In the genomic region with DNA sequence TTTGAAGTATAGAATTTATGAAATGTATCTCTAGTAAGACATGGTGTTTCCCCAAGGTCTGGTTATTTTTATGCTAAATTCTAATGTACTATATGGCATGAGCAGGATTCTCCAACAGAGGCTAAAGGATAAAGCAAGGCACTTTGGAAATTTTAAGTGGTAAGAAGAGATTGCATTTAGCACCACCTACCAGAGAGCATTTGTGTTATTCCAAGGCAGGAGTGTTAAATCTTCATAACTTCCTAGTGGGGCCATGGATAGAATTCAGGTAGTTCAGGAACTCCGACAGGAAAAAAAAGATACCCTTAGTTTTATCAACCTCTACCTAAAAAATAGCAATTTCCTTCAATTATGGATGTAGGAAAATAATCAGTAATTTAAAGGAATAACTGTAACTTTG, we compare ENCODE assay signal across 1 cellular context.
TF ChIP-seq lines count a peak whose summit lies in the region.

No MANE protein-coding gene starts in this region.

TF ChIP-seq in WTC11, 78 proteins besides CTCF, POLR2A, EP300 and RAD21 (continued from another document):
- TF ChIP-seq, protein P1, sequence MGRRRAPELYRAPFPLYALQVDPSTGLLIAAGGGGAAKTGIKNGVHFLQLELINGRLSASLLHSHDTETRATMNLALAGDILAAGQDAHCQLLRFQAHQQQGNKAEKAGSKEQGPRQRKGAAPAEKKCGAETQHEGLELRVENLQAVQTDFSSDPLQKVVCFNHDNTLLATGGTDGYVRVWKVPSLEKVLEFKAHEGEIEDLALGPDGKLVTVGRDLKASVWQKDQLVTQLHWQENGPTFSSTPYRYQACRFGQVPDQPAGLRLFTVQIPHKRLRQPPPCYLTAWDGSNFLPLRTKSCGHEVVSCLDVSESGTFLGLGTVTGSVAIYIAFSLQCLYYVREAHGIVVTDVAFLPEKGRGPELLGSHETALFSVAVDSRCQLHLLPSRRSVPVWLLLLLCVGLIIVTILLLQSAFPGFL (CRISPR knock-in tag; IDR thresholded peaks at IDR 0.05; ENCODE audit: borderline replicate concordance) = no peak
- TF ChIP-seq, protein P2, sequence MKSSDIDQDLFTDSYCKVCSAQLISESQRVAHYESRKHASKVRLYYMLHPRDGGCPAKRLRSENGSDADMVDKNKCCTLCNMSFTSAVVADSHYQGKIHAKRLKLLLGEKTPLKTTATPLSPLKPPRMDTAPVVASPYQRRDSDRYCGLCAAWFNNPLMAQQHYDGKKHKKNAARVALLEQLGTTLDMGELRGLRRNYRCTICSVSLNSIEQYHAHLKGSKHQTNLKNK (CRISPR knock-in tag; IDR thresholded peaks at IDR 0.05) = no peak
- no peak for TF ChIP-seq MYBL2 (CRISPR knock-in tag; IDR thresholded peaks at IDR 0.05)
- TF ChIP-seq, protein P3, sequence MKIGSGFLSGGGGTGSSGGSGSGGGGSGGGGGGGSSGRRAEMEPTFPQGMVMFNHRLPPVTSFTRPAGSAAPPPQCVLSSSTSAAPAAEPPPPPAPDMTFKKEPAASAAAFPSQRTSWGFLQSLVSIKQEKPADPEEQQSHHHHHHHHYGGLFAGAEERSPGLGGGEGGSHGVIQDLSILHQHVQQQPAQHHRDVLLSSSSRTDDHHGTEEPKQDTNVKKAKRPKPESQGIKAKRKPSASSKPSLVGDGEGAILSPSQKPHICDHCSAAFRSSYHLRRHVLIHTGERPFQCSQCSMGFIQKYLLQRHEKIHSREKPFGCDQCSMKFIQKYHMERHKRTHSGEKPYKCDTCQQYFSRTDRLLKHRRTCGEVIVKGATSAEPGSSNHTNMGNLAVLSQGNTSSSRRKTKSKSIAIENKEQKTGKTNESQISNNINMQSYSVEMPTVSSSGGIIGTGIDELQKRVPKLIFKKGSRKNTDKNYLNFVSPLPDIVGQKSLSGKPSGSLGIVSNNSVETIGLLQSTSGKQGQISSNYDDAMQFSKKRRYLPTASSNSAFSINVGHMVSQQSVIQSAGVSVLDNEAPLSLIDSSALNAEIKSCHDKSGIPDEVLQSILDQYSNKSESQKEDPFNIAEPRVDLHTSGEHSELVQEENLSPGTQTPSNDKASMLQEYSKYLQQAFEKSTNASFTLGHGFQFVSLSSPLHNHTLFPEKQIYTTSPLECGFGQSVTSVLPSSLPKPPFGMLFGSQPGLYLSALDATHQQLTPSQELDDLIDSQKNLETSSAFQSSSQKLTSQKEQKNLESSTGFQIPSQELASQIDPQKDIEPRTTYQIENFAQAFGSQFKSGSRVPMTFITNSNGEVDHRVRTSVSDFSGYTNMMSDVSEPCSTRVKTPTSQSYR (CRISPR knock-in tag; IDR thresholded peaks at IDR 0.05) = no peak
